ENCODE assay signal across 8 cellular contexts in the genomic region with DNA sequence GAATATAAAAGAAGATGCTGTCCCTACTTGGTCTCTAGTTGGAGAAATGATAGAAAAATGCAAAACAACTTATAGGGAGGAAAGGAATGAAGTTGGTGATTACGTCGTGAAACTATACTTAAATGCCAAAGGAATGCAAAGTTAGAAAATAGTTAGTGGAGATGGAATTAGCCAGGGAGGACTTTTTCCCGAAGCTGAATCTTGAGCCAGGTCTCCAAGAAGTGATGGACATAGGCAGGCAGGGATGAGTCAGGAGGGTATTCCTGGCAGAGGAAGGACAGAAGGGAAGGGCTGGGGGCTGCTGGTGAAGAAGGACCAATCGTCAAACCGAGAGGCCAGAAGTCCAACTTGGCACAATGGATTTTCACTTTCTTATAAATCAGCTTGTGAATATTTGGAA. TPM values are rescaled to one million over a fixed set of nuclear protein-coding genes. Genes with fewer than 3 reads are reported as not detected.
DNase-seq lines count a peak whose midpoint lies in the region; ATAC-seq, FAIRE-seq and TF ChIP-seq lines count a peak whose summit lies in the region.

No MANE protein-coding gene starts in this region.

- H3K4me1 ChIP-seq in psoas muscle = peaks cover 25% of the 10 kb centered on the region

- no peaks in the 10 kb centered on the region for H3K36me3 ChIP-seq in psoas muscle (ENCODE audit: insufficient read depth in 1 of 2, low read depth in 1 of 2)

- CTCF ChIA-PET in RWPE1 (lab: Yijun Ruan, JAX) = interaction anchor here (1.1 kb wide), 1 partner anchor 97 kb away, joined by 3 read pairs; no protein-coding TSS in a partner anchor

- peak overlapping the region; percentile 42; the same call in 1 of the 2 replicates for H3K27ac ChIP-seq in RWPE1
- no peak overlapping the region for H3K27ac ChIP-seq in psoas muscle

- H3K4me3 ChIP-seq in fibroblast of mammary gland (ENCODE audit: control insufficient read depth, low read depth, low read length) (peak overlapping the region; percentile 90), psoas muscle (peak overlapping the region; percentile 82)

- TF ChIP-seq POLR2A in GM12892 (IDR thresholded peaks at IDR 0.05; ENCODE audit: low read depth, low read length) = no peak

- FAIRE-seq in GM12892 (lab: Jason Lieb, UNC) = no peak

- H3K27me3 ChIP-seq in psoas muscle (ENCODE audit: insufficient read depth in 3 of 3, low read length in 2 of 3) = no peaks in the 10 kb centered on the region

- POLR2A ChIA-PET in RWPE1 (lab: Yijun Ruan, JAX; ENCODE audit: low non-redundant PET) = no interaction called here

- no peak for TF ChIP-seq CTCF in RWPE1 (conservative IDR thresholded peaks at IDR 0.05; ENCODE audit: low read depth)
- no peak for TF ChIP-seq CTCF in fibroblast of mammary gland (conservative IDR thresholded peaks at IDR 0.05; ENCODE audit: control insufficient read depth, insufficient read depth, low read depth, low read length)
- no peak for TF ChIP-seq CTCF in psoas muscle (IDR thresholded peaks at IDR 0.05)

- peak in 1 of 4 donors; percentile 35 for ATAC-seq in psoas muscle

- 15 to 30% (median 24%) methylated on average over 5 of the region's 5 CpGs for WGBS in psoas muscle, 3 donors

- intact Hi-C loops in psoas muscle (cut with DNase I) = loop anchor here (5.0 to 10.0 kb wide), 2 partner anchors 86 to 99 kb away; no protein-coding TSS in a partner anchor

- DNase-seq in ELF-1 (ENCODE audit: low read depth, low spot score) = peak; percentile 27
- DNase-seq in RWPE1 (ENCODE audit: low spot score) = no peak
- DNase-seq in fibroblast of mammary gland (ENCODE audit: low read depth) = peak; percentile 47
- DNase-seq in psoas muscle = no peak
- no peak for DNase-seq in GM12892 (ENCODE audit: insufficient read length)
- DNase-seq in GF-D8 (lab: John Stamatoyannopoulos, UW) = no peak
- no peak for DNase-seq in DMS79 (lab: John Stamatoyannopoulos, UW)
- no peak for DNase-seq in stimulated activated CD4-positive, alpha-beta T cell treated with anti-CD3 and anti-CD28 coated beads, Interleukin-4, amount 100 ng/mL, for 24 hours

- no peaks in the 10 kb centered on the region for H3K9me3 ChIP-seq in psoas muscle

RNA-seq across cellular contexts. Expression of a gene that starts 1.8 kb away (rescaled TPM):
- 10 to 100 TPM; 12.6 to 19.4 (median 14.7) TPM for total RNA-seq in psoas muscle
- polyA plus RNA-seq in psoas muscle = 1 to 10 TPM; 2.7 to 8.4 (median 6.5) TPM
- polyA plus RNA-seq in GM12892 (2012; ENCODE audit: missing spikeins) = 3.3 TPM

RNA-seq across cellular contexts. Expression of a gene that starts 56.3 kb away (rescaled TPM):
- total RNA-seq in psoas muscle = 10 to 100 TPM; 38.8 to 85.3 (median 73.1) TPM
- polyA plus RNA-seq in psoas muscle = 100 to 1,000 TPM in 1 of 3 donors, 10 to 100 TPM in 2; 64.9 to 107 (median 75.8) TPM
- polyA plus RNA-seq in GM12892 (2012; ENCODE audit: missing spikeins) = 48.5 TPM

RNA-seq across cellular contexts. Expression of a gene that starts 56.3 kb away (rescaled TPM):
- total RNA-seq in psoas muscle = 10 to 100 TPM; 26.2 to 69.1 (median 49.9) TPM
- polyA plus RNA-seq in psoas muscle = 10 to 100 TPM; 28.3 to 63.6 (median 46.7) TPM
- 73.6 TPM for polyA plus RNA-seq in GM12892 (2012; ENCODE audit: missing spikeins)

Comparison
In these comparisons a context has a peak if more than half of its experiments do, and no peak if none do; other contexts are left out.
1. DNase-seq: peak in ELF-1 (single experiment) and fibroblast of mammary gland (single experiment); none in RWPE1 (single experiment), psoas muscle (0 of 2), GM12892 (single experiment), GF-D8 (single experiment), DMS79 (single experiment) and stimulated activated CD4-positive, alpha-beta T cell treated with anti-CD3 and anti-CD28 coated beads, Interleukin-4, amount 100 ng/mL, for 24 hours (single experiment).